In genomic region chr14:74084277-74085046, GRCh38 we compare ENCODE assay signal across 8 cellular contexts. TPM values are rescaled to one million over a fixed set of nuclear protein-coding genes. Genes with fewer than 3 reads are reported as not detected.
DNase-seq lines count a peak whose midpoint lies in the region; ATAC-seq and TF ChIP-seq lines count a peak whose summit lies in the region.

Gene ALDH6A1 (minus strand): TSS chr14:74084453. CDS start chr14:74084394, 59 bp downstream.
Gene LIN52 (plus strand): TSS chr14:74084956. CDS start chr14:74084975, 19 bp downstream.

- H3K9me2 ChIP-seq in SK-N-SH: no peaks in the 10 kb centered on the region

- H3K9ac ChIP-seq in SK-N-SH: peak within 1 kb of the TSS; percentile 88

- peaks cover 0 to 10% of the 10 kb centered on the region in 2 experiments; a peak in 2 of 4 replicates for H3K4me1 ChIP-seq in SK-N-SH (ENCODE audit: control insufficient read depth in 1 of 2, insufficient read depth in 2 of 2, low read depth in 1 of 2, low read length in 1 of 2)

- TF ChIP-seq EP300 in SK-N-SH (IDR thresholded peaks at IDR 0.05; ENCODE audit: borderline replicate concordance in 1 of 2, low read depth in 1 of 2, low read length in 1 of 2): no peak

- peak; percentile 95 for DNase-seq in GM10266 (ENCODE audit: extremely low spot score)
- peak; percentile 100 for DNase-seq in NCI-H1048 (lab: John Stamatoyannopoulos, UW)
- peak; percentile 98 for DNase-seq in SK-N-SH
- DNase-seq in activated naive CD4-positive, alpha-beta T cell treated with anti-CD3 and anti-CD28 coated beads, Interleukin-2, amount 50 U/mL, for 16 hours: peak; percentile 100
- peak; percentile 100 for DNase-seq in germinal center (ENCODE audit: low spot score)
- DNase-seq in non-pigmented ciliary epithelial cell (ENCODE audit: low read depth): peak; percentile 100
- peak; percentile 100 for DNase-seq in superior temporal gyrus (ENCODE audit: extremely low spot score)

- peak; percentile 88 for ATAC-seq in HG02588 (IDR thresholded peaks at IDR 0.05; ENCODE audit: unreplicated experiment)

- CTCF ChIA-PET in SK-N-SH (lab: Yijun Ruan, JAX): interaction anchor here (0.6 to 1.3 kb wide), 3 partner anchors 28 to 167 kb away, joined by 4 read pairs; no protein-coding TSS in a partner anchor

- peaks cover 41% of the 10 kb centered on the region for H3K79me2 ChIP-seq in SK-N-SH (ENCODE audit: insufficient read depth)

- POLR2A ChIA-PET in SK-N-SH (lab: Yijun Ruan, JAX): interaction anchor here (0.5 to 1.2 kb wide), 3 partner anchors 11 to 155 kb away, joined by 3 read pairs; partner anchors contain the start of gene VSX2

- 1% methylated on average over 17 of the region's 46 CpGs for WGBS in SK-N-SH (ENCODE audit: low lambda C conversion rate)

- H3K4me2 ChIP-seq in SK-N-SH: peak within 1 kb of the TSS; percentile 97

- no peaks in the 10 kb centered on the region for H3K27me3 ChIP-seq in SK-N-SH (ENCODE audit: insufficient read depth)

- peak within 1 kb of the TSS; percentile 51 to 75 for H3K27ac ChIP-seq in SK-N-SH (ENCODE audit: low read depth in 2 of 2, low read length in 1 of 2)

- TF ChIP-seq RAD21 in SK-N-SH (IDR thresholded peaks at IDR 0.05; ENCODE audit: low read length): no peak

- peak; percentile 26 for TF ChIP-seq CTCF in GM10266 (IDR thresholded peaks at IDR 0.05; ENCODE audit: control insufficient read depth, insufficient read depth, low read depth, missing control alignments)
- TF ChIP-seq CTCF in SK-N-SH (IDR thresholded peaks at IDR 0.05): peak; percentile 29; the same call in 1 of the 2 replicates

- peak within 1 kb of the TSS; percentile 72 to 84 for H3K4me3 ChIP-seq in SK-N-SH (ENCODE audit: low read depth in 2 of 2, low read length in 1 of 2)

- H3F3A ChIP-seq in SK-N-SH (replicated peaks; ENCODE audit: insufficient read depth): no peaks in the 10 kb centered on the region

- H3K9me3 ChIP-seq in SK-N-SH: no peaks in the 10 kb centered on the region

- H3K36me3 ChIP-seq in SK-N-SH (replicated peaks in 1 of 2; ENCODE audit: control insufficient read depth in 1 of 2, insufficient read depth in 2 of 2, low read length in 1 of 2): no peaks in the 10 kb centered on the region

- peak within 1 kb of the TSS; percentile 99 for H2AFZ ChIP-seq in SK-N-SH (ENCODE audit: low read depth)

- H4K20me1 ChIP-seq in SK-N-SH (ENCODE audit: insufficient read depth): no peaks in the 10 kb centered on the region

TF ChIP-seq in SK-N-SH, 30 proteins besides CTCF, POLR2A, EP300 and RAD21 (continues in another document):
- TF ChIP-seq EZH2phosphoT487 (IDR thresholded peaks at IDR 0.05; ENCODE audit: borderline replicate concordance, low read depth) (no peak), SIN3A (IDR thresholded peaks at IDR 0.05; ENCODE audit: borderline replicate concordance, low read depth, low read length) (peak; percentile 57; the same call in 1 of the 2 replicates), POLR2AphosphoS5 (IDR thresholded peaks at IDR 0.05; ENCODE audit: low read depth, low read length) (peak; percentile 82), TCF12 (IDR thresholded peaks at IDR 0.05) (no peak), PBX3 (IDR thresholded peaks at IDR 0.05) (no peak; the same call in 1 of the 2 replicates), FOXJ3 (CRISPR knock-in tag; IDR thresholded peaks at IDR 0.05) (no peak), NFIC (IDR thresholded peaks at IDR 0.05; ENCODE audit: borderline replicate concordance) (no peak), RFX5 (IDR thresholded peaks at IDR 0.05; ENCODE audit: low read length) (peak; percentile 90), JUND (IDR thresholded peaks at IDR 0.05) (no peak), RXRA (IDR thresholded peaks at IDR 0.05; ENCODE audit: borderline replicate concordance, low read depth) (no peak), REST (IDR thresholded peaks at IDR 0.05; ENCODE audit: low read depth, low read length) (peak; percentile 16; the same call in 1 of the 2 replicates), SMC3 (IDR thresholded peaks at IDR 0.05; ENCODE audit: low read depth, low read length) (no peak), GATA2 (CRISPR knock-in tag; IDR thresholded peaks at IDR 0.05) (no peak), MEF2A (IDR thresholded peaks at IDR 0.05; ENCODE audit: borderline replicate concordance, low read depth) (no peak), TAF1 (IDR thresholded peaks at IDR 0.05; ENCODE audit: borderline replicate concordance, low read depth, low read length) (peak; percentile 88), GABPA (IDR thresholded peaks at IDR 0.05; ENCODE audit: low read depth) (no peak), NRF1 (IDR thresholded peaks at IDR 0.05; ENCODE audit: low read depth, low read length) (no peak; the same call in 1 of the 2 replicates), ELF1 (IDR thresholded peaks at IDR 0.05) (no peak), ZBTB33 (IDR thresholded peaks at IDR 0.05; ENCODE audit: borderline replicate concordance, low read depth) (no peak), TEAD4 (IDR thresholded peaks at IDR 0.05; ENCODE audit: borderline replicate concordance, insufficient read depth) (no peak), USF2 (IDR thresholded peaks at IDR 0.05; ENCODE audit: borderline replicate concordance, low read depth, low read length) (peak; percentile 83), YY1 (IDR thresholded peaks at IDR 0.05; ENCODE audit: low read depth) (peak; percentile 94)

RNA-seq across cellular contexts. Expression of gene ALDH6A1, which starts in this region (rescaled TPM):
- 9.4 and 12.9 TPM in 2 replicates for polyA plus RNA-seq in SK-N-SH (2012; rRNA removed)
- polyA plus RNA-seq in SK-N-SH (2012; cell fraction: cytosol; rRNA removed): 10.8 and 12.6 TPM in 2 replicates
- polyA plus RNA-seq in SK-N-SH (2012; cell fraction: nucleus; rRNA removed): 3.7 and 6.9 TPM in 2 replicates

RNA-seq across cellular contexts. Expression of gene LIN52, which starts in this region (rescaled TPM):
- 4.9 and 5.9 TPM in 2 replicates for polyA plus RNA-seq in SK-N-SH (2012; rRNA removed)
- 8.1 and 8.7 TPM in 2 replicates for polyA plus RNA-seq in SK-N-SH (2012; cell fraction: cytosol; rRNA removed)
- polyA plus RNA-seq in SK-N-SH (2012; cell fraction: nucleus; rRNA removed): 2.9 and 4.1 TPM in 2 replicates

Comparison
In these comparisons a context has a peak if more than half of its experiments do, and no peak if none do; other contexts are left out.
1. Peak in every context shown above with its lines: DNase-seq, ATAC-seq, H3K4me3 ChIP-seq and H3K27ac ChIP-seq.